1 cellular context compared by ENCODE assay signal in the genomic region with DNA sequence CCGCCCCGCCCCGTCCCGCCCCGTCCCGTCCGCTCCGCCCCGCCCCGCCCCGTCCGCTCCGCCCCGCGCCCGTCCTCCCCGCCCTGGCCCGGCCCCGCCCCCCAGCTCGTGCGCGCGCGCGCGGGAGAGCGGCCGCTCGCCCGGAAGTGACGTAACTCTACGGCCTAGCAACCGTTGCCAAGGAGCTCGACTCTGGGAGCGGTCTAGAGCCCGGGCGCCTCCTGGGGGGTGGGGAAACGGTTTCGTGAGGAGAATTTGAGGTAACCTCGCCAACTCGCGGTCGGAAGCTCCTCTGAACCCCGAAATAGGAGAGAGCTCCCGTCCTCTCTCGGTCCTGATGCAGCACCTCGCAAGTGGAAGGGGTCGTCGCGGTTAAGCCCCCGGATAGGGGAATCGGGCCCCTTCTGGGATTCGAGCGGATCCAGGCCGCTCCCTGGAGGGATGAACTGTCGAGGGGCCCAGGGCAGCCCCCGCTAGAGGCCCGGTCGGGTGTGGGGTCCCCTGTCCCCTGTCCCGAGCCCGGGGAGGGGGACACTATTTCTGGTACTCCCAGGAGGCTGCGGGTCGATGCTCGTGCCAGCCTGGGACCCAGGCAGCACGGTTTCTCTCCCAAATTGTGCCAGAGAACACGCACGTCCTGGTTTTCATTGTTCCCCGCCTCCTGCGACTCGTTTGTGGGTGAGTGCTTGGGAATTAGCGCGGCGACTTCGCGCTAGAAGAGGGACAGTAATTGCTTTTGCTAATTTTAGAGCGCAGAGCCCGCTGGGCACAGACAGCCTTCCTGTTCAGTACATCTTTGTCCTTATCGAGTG.
A peak's percentile ranks its signal among the peaks of the same experiment; 100 is the strongest.
TF ChIP-seq lines count a peak whose summit lies in the region.

A gene with protein sequence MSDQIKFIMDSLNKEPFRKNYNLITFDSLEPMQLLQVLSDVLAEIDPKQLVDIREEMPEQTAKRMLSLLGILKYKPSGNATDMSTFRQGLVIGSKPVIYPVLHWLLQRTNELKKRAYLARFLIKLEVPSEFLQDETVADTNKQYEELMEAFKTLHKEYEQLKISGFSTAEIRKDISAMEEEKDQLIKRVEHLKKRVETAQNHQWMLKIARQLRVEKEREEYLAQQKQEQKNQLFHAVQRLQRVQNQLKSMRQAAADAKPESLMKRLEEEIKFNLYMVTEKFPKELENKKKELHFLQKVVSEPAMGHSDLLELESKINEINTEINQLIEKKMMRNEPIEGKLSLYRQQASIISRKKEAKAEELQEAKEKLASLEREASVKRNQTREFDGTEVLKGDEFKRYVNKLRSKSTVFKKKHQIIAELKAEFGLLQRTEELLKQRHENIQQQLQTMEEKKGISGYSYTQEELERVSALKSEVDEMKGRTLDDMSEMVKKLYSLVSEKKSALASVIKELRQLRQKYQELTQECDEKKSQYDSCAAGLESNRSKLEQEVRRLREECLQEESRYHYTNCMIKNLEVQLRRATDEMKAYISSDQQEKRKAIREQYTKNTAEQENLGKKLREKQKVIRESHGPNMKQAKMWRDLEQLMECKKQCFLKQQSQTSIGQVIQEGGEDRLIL (plus strand): TSS at position 174 of the 812 bp plus-strand sequence. CDS start 3,024 bp downstream, outside the sequence.

TF ChIP-seq in HepG2, 621 proteins besides CTCF, POLR2A, EP300 and RAD21 (continued from another document and continues in another):
- TF ChIP-seq, protein P1, sequence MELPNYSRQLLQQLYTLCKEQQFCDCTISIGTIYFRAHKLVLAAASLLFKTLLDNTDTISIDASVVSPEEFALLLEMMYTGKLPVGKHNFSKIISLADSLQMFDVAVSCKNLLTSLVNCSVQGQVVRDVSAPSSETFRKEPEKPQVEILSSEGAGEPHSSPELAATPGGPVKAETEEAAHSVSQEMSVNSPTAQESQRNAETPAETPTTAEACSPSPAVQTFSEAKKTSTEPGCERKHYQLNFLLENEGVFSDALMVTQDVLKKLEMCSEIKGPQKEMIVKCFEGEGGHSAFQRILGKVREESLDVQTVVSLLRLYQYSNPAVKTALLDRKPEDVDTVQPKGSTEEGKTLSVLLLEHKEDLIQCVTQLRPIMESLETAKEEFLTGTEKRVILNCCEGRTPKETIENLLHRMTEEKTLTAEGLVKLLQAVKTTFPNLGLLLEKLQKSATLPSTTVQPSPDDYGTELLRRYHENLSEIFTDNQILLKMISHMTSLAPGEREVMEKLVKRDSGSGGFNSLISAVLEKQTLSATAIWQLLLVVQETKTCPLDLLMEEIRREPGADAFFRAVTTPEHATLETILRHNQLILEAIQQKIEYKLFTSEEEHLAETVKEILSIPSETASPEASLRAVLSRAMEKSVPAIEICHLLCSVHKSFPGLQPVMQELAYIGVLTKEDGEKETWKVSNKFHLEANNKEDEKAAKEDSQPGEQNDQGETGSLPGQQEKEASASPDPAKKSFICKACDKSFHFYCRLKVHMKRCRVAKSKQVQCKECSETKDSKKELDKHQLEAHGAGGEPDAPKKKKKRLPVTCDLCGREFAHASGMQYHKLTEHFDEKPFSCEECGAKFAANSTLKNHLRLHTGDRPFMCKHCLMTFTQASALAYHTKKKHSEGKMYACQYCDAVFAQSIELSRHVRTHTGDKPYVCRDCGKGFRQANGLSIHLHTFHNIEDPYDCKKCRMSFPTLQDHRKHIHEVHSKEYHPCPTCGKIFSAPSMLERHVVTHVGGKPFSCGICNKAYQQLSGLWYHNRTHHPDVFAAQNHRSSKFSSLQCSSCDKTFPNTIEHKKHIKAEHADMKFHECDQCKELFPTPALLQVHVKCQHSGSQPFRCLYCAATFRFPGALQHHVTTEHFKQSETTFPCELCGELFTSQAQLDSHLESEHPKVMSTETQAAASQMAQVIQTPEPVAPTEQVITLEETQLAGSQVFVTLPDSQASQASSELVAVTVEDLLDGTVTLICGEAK (IDR thresholded peaks at IDR 0.05): no peak
- TF ChIP-seq, protein P1 (CRISPR knock-in tag; IDR thresholded peaks at IDR 0.05): no peak
- TF ChIP-seq EHMT2 (IDR thresholded peaks at IDR 0.05; ENCODE audit: borderline replicate concordance, low read depth, low read length) (no peak), ZNF598 (CRISPR knock-in tag; IDR thresholded peaks at IDR 0.05; ENCODE audit: borderline replicate concordance) (no peak), NR1H2 (CRISPR knock-in tag; IDR thresholded peaks at IDR 0.05; ENCODE audit: borderline replicate concordance, low read depth) (no peak), TOPORS (CRISPR knock-in tag; IDR thresholded peaks at IDR 0.05) (no peak), CBX5 (CRISPR knock-in tag; IDR thresholded peaks at IDR 0.05; ENCODE audit: borderline replicate concordance) (no peak), RARG (CRISPR knock-in tag; IDR thresholded peaks at IDR 0.05; ENCODE audit: low read depth) (no peak), NR2F6 (IDR thresholded peaks at IDR 0.05) (no peak), NR2F6 (CRISPR knock-in tag; IDR thresholded peaks at IDR 0.05) (peak; percentile 5; the same call in 1 of the 2 replicates), ZNF292 (CRISPR knock-in tag; IDR thresholded peaks at IDR 0.05; ENCODE audit: borderline replicate concordance, low read depth) (0 out of 2 replicates have a peak, but pooled peaks have one; percentile 41), ZSCAN20 (CRISPR knock-in tag; IDR thresholded peaks at IDR 0.05; ENCODE audit: borderline replicate concordance) (no peak), ZFX (CRISPR knock-in tag; IDR thresholded peaks at IDR 0.05; ENCODE audit: low read depth) (peak; percentile 79), SRSF1 (optimal IDR thresholded peaks at IDR 0.05; ENCODE audit: low read depth, low read length) (no peak), KLF15 (CRISPR knock-in tag; IDR thresholded peaks at IDR 0.05; ENCODE audit: borderline replicate concordance) (no peak), GZF1 (CRISPR knock-in tag; IDR thresholded peaks at IDR 0.05) (no peak), SP1 (IDR thresholded peaks at IDR 0.05) (no peak), SP1 (CRISPR knock-in tag; IDR thresholded peaks at IDR 0.05) (no peak; the same call in 1 of the 2 replicates), ZBTB20 (CRISPR knock-in tag; IDR thresholded peaks at IDR 0.05; ENCODE audit: borderline replicate concordance, low read depth) (0 out of 2 replicates have a peak, but pooled peaks have one; percentile 36), NFKBIZ (CRISPR knock-in tag; IDR thresholded peaks at IDR 0.05) (no peak), NCOA2 (CRISPR knock-in tag; IDR thresholded peaks at IDR 0.05) (no peak)
- TF ChIP-seq, protein P2, sequence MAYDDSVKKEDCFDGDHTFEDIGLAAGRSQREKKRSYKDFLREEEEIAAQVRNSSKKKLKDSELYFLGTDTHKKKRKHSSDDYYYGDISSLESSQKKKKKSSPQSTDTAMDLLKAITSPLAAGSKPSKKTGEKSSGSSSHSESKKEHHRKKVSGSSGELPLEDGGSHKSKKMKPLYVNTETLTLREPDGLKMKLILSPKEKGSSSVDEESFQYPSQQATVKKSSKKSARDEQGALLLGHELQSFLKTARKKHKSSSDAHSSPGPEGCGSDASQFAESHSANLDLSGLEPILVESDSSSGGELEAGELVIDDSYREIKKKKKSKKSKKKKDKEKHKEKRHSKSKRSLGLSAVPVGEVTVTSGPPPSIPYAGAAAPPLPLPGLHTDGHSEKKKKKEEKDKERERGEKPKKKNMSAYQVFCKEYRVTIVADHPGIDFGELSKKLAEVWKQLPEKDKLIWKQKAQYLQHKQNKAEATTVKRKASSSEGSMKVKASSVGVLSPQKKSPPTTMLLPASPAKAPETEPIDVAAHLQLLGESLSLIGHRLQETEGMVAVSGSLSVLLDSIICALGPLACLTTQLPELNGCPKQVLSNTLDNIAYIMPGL (CRISPR knock-in tag; IDR thresholded peaks at IDR 0.05; ENCODE audit: borderline replicate concordance in 1 of 2, low read depth in 1 of 2): peak; percentile 17 to 69; a peak in 2 of 4 replicates
- TF ChIP-seq, protein P3, sequence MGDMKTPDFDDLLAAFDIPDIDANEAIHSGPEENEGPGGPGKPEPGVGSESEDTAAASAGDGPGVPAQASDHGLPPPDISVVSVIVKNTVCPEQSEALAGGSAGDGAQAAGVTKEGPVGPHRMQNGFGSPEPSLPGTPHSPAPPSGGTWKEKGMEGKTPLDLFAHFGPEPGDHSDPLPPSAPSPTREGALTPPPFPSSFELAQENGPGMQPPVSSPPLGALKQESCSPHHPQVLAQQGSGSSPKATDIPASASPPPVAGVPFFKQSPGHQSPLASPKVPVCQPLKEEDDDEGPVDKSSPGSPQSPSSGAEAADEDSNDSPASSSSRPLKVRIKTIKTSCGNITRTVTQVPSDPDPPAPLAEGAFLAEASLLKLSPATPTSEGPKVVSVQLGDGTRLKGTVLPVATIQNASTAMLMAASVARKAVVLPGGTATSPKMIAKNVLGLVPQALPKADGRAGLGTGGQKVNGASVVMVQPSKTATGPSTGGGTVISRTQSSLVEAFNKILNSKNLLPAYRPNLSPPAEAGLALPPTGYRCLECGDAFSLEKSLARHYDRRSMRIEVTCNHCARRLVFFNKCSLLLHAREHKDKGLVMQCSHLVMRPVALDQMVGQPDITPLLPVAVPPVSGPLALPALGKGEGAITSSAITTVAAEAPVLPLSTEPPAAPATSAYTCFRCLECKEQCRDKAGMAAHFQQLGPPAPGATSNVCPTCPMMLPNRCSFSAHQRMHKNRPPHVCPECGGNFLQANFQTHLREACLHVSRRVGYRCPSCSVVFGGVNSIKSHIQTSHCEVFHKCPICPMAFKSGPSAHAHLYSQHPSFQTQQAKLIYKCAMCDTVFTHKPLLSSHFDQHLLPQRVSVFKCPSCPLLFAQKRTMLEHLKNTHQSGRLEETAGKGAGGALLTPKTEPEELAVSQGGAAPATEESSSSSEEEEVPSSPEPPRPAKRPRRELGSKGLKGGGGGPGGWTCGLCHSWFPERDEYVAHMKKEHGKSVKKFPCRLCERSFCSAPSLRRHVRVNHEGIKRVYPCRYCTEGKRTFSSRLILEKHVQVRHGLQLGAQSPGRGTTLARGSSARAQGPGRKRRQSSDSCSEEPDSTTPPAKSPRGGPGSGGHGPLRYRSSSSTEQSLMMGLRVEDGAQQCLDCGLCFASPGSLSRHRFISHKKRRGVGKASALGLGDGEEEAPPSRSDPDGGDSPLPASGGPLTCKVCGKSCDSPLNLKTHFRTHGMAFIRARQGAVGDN (CRISPR knock-in tag; IDR thresholded peaks at IDR 0.05): peak; percentile 83
- TF ChIP-seq, protein P4, sequence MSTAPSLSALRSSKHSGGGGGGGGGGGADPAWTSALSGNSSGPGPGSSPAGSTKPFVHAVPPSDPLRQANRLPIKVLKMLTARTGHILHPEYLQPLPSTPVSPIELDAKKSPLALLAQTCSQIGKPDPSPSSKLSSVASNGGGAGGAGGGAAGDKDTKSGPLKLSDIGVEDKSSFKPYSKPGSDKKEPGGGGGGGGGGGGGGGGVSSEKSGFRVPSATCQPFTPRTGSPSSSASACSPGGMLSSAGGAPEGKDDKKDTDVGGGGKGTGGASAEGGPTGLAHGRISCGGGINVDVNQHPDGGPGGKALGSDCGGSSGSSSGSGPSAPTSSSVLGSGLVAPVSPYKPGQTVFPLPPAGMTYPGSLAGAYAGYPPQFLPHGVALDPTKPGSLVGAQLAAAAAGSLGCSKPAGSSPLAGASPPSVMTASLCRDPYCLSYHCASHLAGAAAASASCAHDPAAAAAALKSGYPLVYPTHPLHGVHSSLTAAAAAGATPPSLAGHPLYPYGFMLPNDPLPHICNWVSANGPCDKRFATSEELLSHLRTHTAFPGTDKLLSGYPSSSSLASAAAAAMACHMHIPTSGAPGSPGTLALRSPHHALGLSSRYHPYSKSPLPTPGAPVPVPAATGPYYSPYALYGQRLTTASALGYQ (CRISPR knock-in tag; IDR thresholded peaks at IDR 0.05): no peak
- TF ChIP-seq, protein P5, sequence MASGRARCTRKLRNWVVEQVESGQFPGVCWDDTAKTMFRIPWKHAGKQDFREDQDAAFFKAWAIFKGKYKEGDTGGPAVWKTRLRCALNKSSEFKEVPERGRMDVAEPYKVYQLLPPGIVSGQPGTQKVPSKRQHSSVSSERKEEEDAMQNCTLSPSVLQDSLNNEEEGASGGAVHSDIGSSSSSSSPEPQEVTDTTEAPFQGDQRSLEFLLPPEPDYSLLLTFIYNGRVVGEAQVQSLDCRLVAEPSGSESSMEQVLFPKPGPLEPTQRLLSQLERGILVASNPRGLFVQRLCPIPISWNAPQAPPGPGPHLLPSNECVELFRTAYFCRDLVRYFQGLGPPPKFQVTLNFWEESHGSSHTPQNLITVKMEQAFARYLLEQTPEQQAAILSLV (CRISPR knock-in tag; IDR thresholded peaks at IDR 0.05; ENCODE audit: borderline replicate concordance): no peak
